In the genomic region with DNA sequence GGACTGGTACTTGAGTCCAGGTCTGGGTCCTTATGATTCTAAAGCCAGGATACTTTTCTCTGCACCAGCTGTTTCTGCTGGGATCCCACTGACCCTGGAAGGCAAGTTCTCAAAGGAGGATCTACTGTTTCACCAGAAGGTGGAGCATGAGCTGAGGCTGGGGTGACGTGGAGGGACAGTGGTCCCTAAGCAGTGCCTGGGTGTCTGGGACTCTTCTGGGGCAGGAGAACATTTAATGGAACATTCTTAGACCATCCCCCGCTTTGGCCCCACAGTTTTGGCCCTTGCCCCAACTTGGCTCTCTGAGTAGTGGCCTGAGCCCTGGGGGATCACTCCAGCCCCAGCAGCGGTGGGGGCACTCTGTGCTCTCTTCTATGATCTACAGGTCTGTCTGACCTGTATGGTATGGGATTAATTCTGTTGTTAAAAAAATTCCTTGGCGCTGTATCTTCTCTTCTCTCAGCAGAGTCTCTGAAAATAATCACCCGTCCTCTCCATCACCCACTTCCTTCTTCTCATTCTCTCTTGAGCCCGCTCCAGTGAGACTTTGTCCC, we compare ENCODE assay signal across 9 cellular contexts.
DNase-seq lines count a peak whose midpoint lies in the region; ATAC-seq and TF ChIP-seq lines count a peak whose summit lies in the region.
"Had no signal": no experiment of that assay in that cellular context is flagged by ENCODE, and none has a peak within 500 bp of the region (broad histone marks: within the 10 kb centered on the region; RNA-seq: fewer than 3 reads in every experiment).

No MANE protein-coding gene starts in this region.

- no peaks in the 10 kb centered on the region for H3K9me2 ChIP-seq in SK-N-SH

- no peaks in the 10 kb centered on the region for H3K36me3 ChIP-seq in HEK293 (ENCODE audit: control insufficient read depth in 2 of 2, insufficient read depth in 1 of 2, low read length in 2 of 2)
- no peaks in the 10 kb centered on the region for H3K36me3 ChIP-seq in SK-N-SH (replicated peaks in 1 of 2; ENCODE audit: control insufficient read depth in 1 of 2, insufficient read depth in 2 of 2, low read length in 1 of 2)
- H3K36me3 ChIP-seq in effector memory CD4-positive, alpha-beta T cell (ENCODE audit: control insufficient read depth, insufficient read depth, low read length): no peaks in the 10 kb centered on the region

- H3K27ac ChIP-seq in HEK293 (ENCODE audit: extremely low read depth, low read depth, low read length) (no peak overlapping the region), SK-N-SH (ENCODE audit: low read depth in 2 of 2, low read length in 1 of 2) (no peak overlapping the region)
- no peak overlapping the region for H3K27ac ChIP-seq in effector memory CD4-positive, alpha-beta T cell (ENCODE audit: insufficient read depth, low read length, poor library complexity, severe bottlenecking)

- no peak for TF ChIP-seq EP300 in SK-N-SH (IDR thresholded peaks at IDR 0.05; ENCODE audit: borderline replicate concordance in 1 of 2, low read depth in 1 of 2, low read length in 1 of 2)

- H3K27me3 ChIP-seq in SK-N-SH (ENCODE audit: insufficient read depth): no peaks in the 10 kb centered on the region; the same call in 1 of the 2 replicates
- H3K27me3 ChIP-seq in effector memory CD4-positive, alpha-beta T cell (replicated peaks; ENCODE audit: control insufficient read depth, insufficient read depth, low read length, poor library complexity, severe bottlenecking): no peaks in the 10 kb centered on the region

- CTCF ChIA-PET in HEK293 (lab: Yijun Ruan, JAX): interaction anchor here (0.6 to 1.8 kb wide), 9 partner anchors 10 to 1057 kb away, joined by 3 to 10 read pairs (median 3); no protein-coding TSS in a partner anchor
- CTCF ChIA-PET in SK-N-SH (lab: Yijun Ruan, JAX): interaction anchor here (1.0 to 4.7 kb wide), 9 partner anchors 9 to 564 kb away, joined by 3 to 23 read pairs (median 4); no protein-coding TSS in a partner anchor

- DNase-seq in DMS153 treated with DMSO at 0.1 percent for 48 hours (lab: John Stamatoyannopoulos, UW; ENCODE audit: unreplicated experiment) (peak; percentile 17), SK-N-SH (peak; percentile 44), left kidney (ENCODE audit: low read depth, low spot score) (peak; percentile 19), RKO (ENCODE audit: low spot score) (no peak), NCI-H2196 (lab: John Stamatoyannopoulos, UW; ENCODE audit: unreplicated experiment) (no peak)
- DNase-seq in effector memory CD4-positive, alpha-beta T cell: no peak
- DNase-seq: activated CD4-positive, alpha-beta T cell treated with anti-CD3 and anti-CD28 coated beads, Interleukin-2, amount 10 ng/mL, durations not matched to agents 24 days and 14 days had no signal

- H3K9me3 ChIP-seq in HEK293 (ENCODE audit: control insufficient read depth, insufficient read depth, low read depth, low read length) (no peaks in the 10 kb centered on the region), SK-N-SH (no peaks in the 10 kb centered on the region)
- no peaks in the 10 kb centered on the region for H3K9me3 ChIP-seq in effector memory CD4-positive, alpha-beta T cell (ENCODE audit: control insufficient read depth, low read length)

- peaks cover 3% of the 10 kb centered on the region for H3F3A ChIP-seq in SK-N-SH (replicated peaks; ENCODE audit: insufficient read depth)

- no peaks in the 10 kb centered on the region for H3K4me1 ChIP-seq in HEK293 (ENCODE audit: control insufficient read depth, insufficient read depth, low read length)
- no peaks in the 10 kb centered on the region; a peak in 1 of 4 replicates for H3K4me1 ChIP-seq in SK-N-SH (ENCODE audit: control insufficient read depth in 1 of 2, insufficient read depth in 2 of 2, low read depth in 1 of 2, low read length in 1 of 2)
- no peaks in the 10 kb centered on the region for H3K4me1 ChIP-seq in effector memory CD4-positive, alpha-beta T cell (ENCODE audit: control insufficient read depth, insufficient read depth, low read length, poor library complexity, severe bottlenecking)

- H3K4me2 ChIP-seq in SK-N-SH: no peak overlapping the region

- no peaks in the 10 kb centered on the region for H3K79me2 ChIP-seq in SK-N-SH (ENCODE audit: insufficient read depth)

- H3K4me3 ChIP-seq in HEK293 (ENCODE audit: low read depth, low read length) (no peak overlapping the region), SK-N-SH (ENCODE audit: low read depth in 2 of 2, low read length in 1 of 2) (no peak overlapping the region; a peak in 1 of 4 replicates)
- H3K4me3 ChIP-seq in effector memory CD4-positive, alpha-beta T cell (ENCODE audit: insufficient read depth, low read depth, low read length, poor library complexity, severe bottlenecking): no peak overlapping the region

- TF ChIP-seq CTCF in HEK293 (tag by site-specific recombination; IDR thresholded peaks at IDR 0.05): peak; percentile 31; the same call in 1 of the 2 replicates
- TF ChIP-seq CTCF in SK-N-SH (IDR thresholded peaks at IDR 0.05): 0 out of 2 replicates have a peak, but pooled peaks have one; percentile 22

- no peak for TF ChIP-seq RAD21 in SK-N-SH (IDR thresholded peaks at IDR 0.05; ENCODE audit: low read length)

- no peak overlapping the region for H3K9ac ChIP-seq in SK-N-SH

- H4K20me1 ChIP-seq in SK-N-SH (ENCODE audit: insufficient read depth): no peaks in the 10 kb centered on the region

- POLR2A ChIA-PET in HEK293 (lab: Yijun Ruan, JAX) (no interaction called here), SK-N-SH (lab: Yijun Ruan, JAX) (no interaction called here)

- 41% methylated on average over 5 of the region's 6 CpGs for WGBS in SK-N-SH (ENCODE audit: low lambda C conversion rate)

- no peak for ATAC-seq in GM19463 (IDR thresholded peaks at IDR 0.05; ENCODE audit: unreplicated experiment)

- no peak overlapping the region for H2AFZ ChIP-seq in SK-N-SH (ENCODE audit: low read depth)

TF ChIP-seq in HEK293, 187 proteins besides CTCF, POLR2A, EP300 and RAD21:
- no peak for TF ChIP-seq ZNF785 (tag by site-specific recombination; IDR thresholded peaks at IDR 0.05)
- TF ChIP-seq ZNF776 (tag by site-specific recombination; IDR thresholded peaks at IDR 0.05; ENCODE audit: borderline replicate concordance): no peak
- TF ChIP-seq ZBTB48 (tag by site-specific recombination; IDR thresholded peaks at IDR 0.05): peak; percentile 89
- peak; percentile 22 for TF ChIP-seq ZNF654 (tag by site-specific recombination; IDR thresholded peaks at IDR 0.05; ENCODE audit: low read depth)

TF ChIP-seq in SK-N-SH, 30 proteins besides CTCF, POLR2A, EP300 and RAD21:
- TF ChIP-seq, protein P1, sequence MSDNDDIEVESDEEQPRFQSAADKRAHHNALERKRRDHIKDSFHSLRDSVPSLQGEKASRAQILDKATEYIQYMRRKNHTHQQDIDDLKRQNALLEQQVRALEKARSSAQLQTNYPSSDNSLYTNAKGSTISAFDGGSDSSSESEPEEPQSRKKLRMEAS (IDR thresholded peaks at IDR 0.05; ENCODE audit: low read depth): no peak
- TF ChIP-seq TEAD4 (IDR thresholded peaks at IDR 0.05; ENCODE audit: borderline replicate concordance, insufficient read depth): no peak
- no peak for TF ChIP-seq RFX5 (IDR thresholded peaks at IDR 0.05; ENCODE audit: low read length)
- no peak for TF ChIP-seq SIN3A (IDR thresholded peaks at IDR 0.05; ENCODE audit: borderline replicate concordance, low read depth, low read length)
- TF ChIP-seq ELF1 (IDR thresholded peaks at IDR 0.05): no peak
- no peak for TF ChIP-seq JUND (IDR thresholded peaks at IDR 0.05)
- no peak for TF ChIP-seq SMC3 (IDR thresholded peaks at IDR 0.05; ENCODE audit: low read depth, low read length)
- no peak for TF ChIP-seq RXRA (IDR thresholded peaks at IDR 0.05; ENCODE audit: borderline replicate concordance, low read depth)
- no peak for TF ChIP-seq EZH2phosphoT487 (IDR thresholded peaks at IDR 0.05; ENCODE audit: borderline replicate concordance, low read depth)
- TF ChIP-seq MEF2A (IDR thresholded peaks at IDR 0.05; ENCODE audit: borderline replicate concordance, low read depth): no peak
- TF ChIP-seq MXI1 (IDR thresholded peaks at IDR 0.05; ENCODE audit: low read depth, low read length): no peak
- no peak for TF ChIP-seq FOXM1 (IDR thresholded peaks at IDR 0.05; ENCODE audit: low read depth)
- no peak for TF ChIP-seq RCOR1 (IDR thresholded peaks at IDR 0.05; ENCODE audit: low read length)
- no peak for TF ChIP-seq FOXJ3 (CRISPR knock-in tag; IDR thresholded peaks at IDR 0.05)

Comparison
In these comparisons a context has a peak if more than half of its experiments do, and no peak if none do; other contexts are left out.
1. DNase-seq: peak in DMS153 treated with DMSO at 0.1 percent for 48 hours (single experiment), SK-N-SH (single experiment) and left kidney (single experiment); none in effector memory CD4-positive, alpha-beta T cell (0 of 3), RKO (single experiment) and NCI-H2196 (single experiment).